In genomic region chr3:159964166-159964973, GRCh38 we compare ENCODE assay signal across 10 cellular contexts. TPM values are rescaled to one million over a fixed set of nuclear protein-coding genes. Genes with fewer than 3 reads are reported as not detected.
DNase-seq lines count a peak whose midpoint lies in the region; ATAC-seq lines count a peak whose summit lies in the region.
"Had no signal": no experiment of that assay in that cellular context is flagged by ENCODE, and none has a peak within 500 bp of the region (broad histone marks: within the 10 kb centered on the region; RNA-seq: fewer than 3 reads in every experiment).

No MANE protein-coding gene starts in this region.

- H3K27me3 ChIP-seq in CD4-positive, alpha-beta memory T cell (ENCODE audit: insufficient read depth, low read length) = no peaks in the 10 kb centered on the region
- H3K27me3 ChIP-seq in neuronal stem cell (ENCODE audit: control insufficient read depth in 3 of 3, insufficient read depth in 3 of 3, low read depth in 1 of 3, low read length in 3 of 3) = no peaks in the 10 kb centered on the region
- H3K27me3 ChIP-seq: pancreas had no signal

- no peak overlapping the region for H3K9ac ChIP-seq in neuronal stem cell (ENCODE audit: low read depth, low read length, poor library complexity)

- no peak overlapping the region for H2BK5ac ChIP-seq in neuronal stem cell (ENCODE audit: low read length)

- H3K4me1 Mint-ChIP-seq in CD4-positive, alpha-beta memory T cell = no peaks in the 10 kb centered on the region

- H3K27ac Mint-ChIP-seq in CD4-positive, alpha-beta memory T cell = no peak overlapping the region

- no peak overlapping the region for H4K8ac ChIP-seq in neuronal stem cell (ENCODE audit: low read depth, low read length)

- H3K79me1 ChIP-seq in neuronal stem cell (ENCODE audit: low read depth, low read length) = no peaks in the 10 kb centered on the region

- no peak overlapping the region for H3K18ac ChIP-seq in neuronal stem cell (ENCODE audit: low read length)

- no peak overlapping the region for H4K91ac ChIP-seq in neuronal stem cell (ENCODE audit: low read depth, low read length, poor library complexity)

- H3K4me1 ChIP-seq in CD4-positive, alpha-beta memory T cell (ENCODE audit: insufficient read depth, low read length) = no peaks in the 10 kb centered on the region
- H3K4me1 ChIP-seq in neuronal stem cell (ENCODE audit: control insufficient read depth in 2 of 2, insufficient read depth in 1 of 2, low read depth in 1 of 2, low read length in 2 of 2) = no peaks in the 10 kb centered on the region
- H3K4me1 ChIP-seq: pancreas had no signal

- no peak overlapping the region for H3K27ac ChIP-seq in CD4-positive, alpha-beta memory T cell (ENCODE audit: low read depth, low read length)
- no peak overlapping the region for H3K27ac ChIP-seq in neuronal stem cell (replicated peaks; ENCODE audit: low read length)
- H3K27ac ChIP-seq: HL-60, pancreas had no signal

- DNase-seq in GM04503 (ENCODE audit: low read depth) = peak; percentile 35
- DNase-seq in fibroblast of gingiva (ENCODE audit: low read depth) = peak; percentile 47
- no peak for DNase-seq in CD4-positive, alpha-beta memory T cell
- DNase-seq in stimulated activated naive CD4-positive, alpha-beta T cell treated with Interleukin-2 at 50 U/mL for 16 hours (lab: John Stamatoyannopoulos, UW) = no peak
- DNase-seq in activated CD4-positive, alpha-beta T cell treated with anti-CD3 and anti-CD28 coated beads, Interleukin-2, amount 50 U/mL, for 48 hours = no peak
- no peak for DNase-seq in neuronal stem cell (ENCODE audit: low spot score)
- DNase-seq: pancreas had no signal

- no CpG with 5 or more reads among the region's 7 CpGs for WGBS in neuronal stem cell (ENCODE audit: extremely low coverage in 2 of 2, insufficient read length in 2 of 2, insufficient replicate concordance in 1 of 2), 2 donors

- H3K14ac ChIP-seq in neuronal stem cell (ENCODE audit: low read length) = no peak overlapping the region

- POLR2A ChIA-PET in CD4-positive, alpha-beta memory T cell (lab: Charles Lee; ENCODE audit: partially characterized antibody) = no interaction called here

- no peaks in the 10 kb centered on the region for H3K9me3 ChIP-seq in CD4-positive, alpha-beta memory T cell (ENCODE audit: control insufficient read depth in 1 of 2, low read length in 2 of 2)
- H3K9me3 ChIP-seq in neuronal stem cell (replicated peaks in 1 of 2; ENCODE audit: control insufficient read depth in 2 of 2, insufficient read depth in 1 of 2, low read depth in 1 of 2, low read length in 2 of 2) = no peaks in the 10 kb centered on the region
- H3K9me3 ChIP-seq: pancreas had no signal

- H3K9me3 Mint-ChIP-seq in CD4-positive, alpha-beta memory T cell = no peaks in the 10 kb centered on the region

- H3K4me3 Mint-ChIP-seq in CD4-positive, alpha-beta memory T cell = no peak overlapping the region

- H2BK120ac ChIP-seq in neuronal stem cell (ENCODE audit: low read depth, low read length) = no peak overlapping the region

- CTCF ChIA-PET in CD4-positive, alpha-beta memory T cell (lab: Charles Lee; ENCODE audit: partially characterized antibody) = no interaction called here

- H3K23ac ChIP-seq in neuronal stem cell (ENCODE audit: low read depth, low read length, poor library complexity) = no peak overlapping the region

- H2AFZ ChIP-seq in neuronal stem cell (ENCODE audit: low read length) = no peak overlapping the region

- no peak overlapping the region for H2BK15ac ChIP-seq in neuronal stem cell (ENCODE audit: low read length)

- no peaks in the 10 kb centered on the region for H3K36me3 Mint-ChIP-seq in CD4-positive, alpha-beta memory T cell

- H3K4ac ChIP-seq in neuronal stem cell (ENCODE audit: low read length) = no peak overlapping the region

- ATAC-seq in GM21367 (IDR thresholded peaks at IDR 0.05; ENCODE audit: unreplicated experiment) = peak; percentile 99
- peak; percentile 100 for ATAC-seq in HG03460 (IDR thresholded peaks at IDR 0.05; ENCODE audit: unreplicated experiment)

- H2AK5ac ChIP-seq in neuronal stem cell (ENCODE audit: low read depth, low read length) = no peak overlapping the region

- H3K27me3 Mint-ChIP-seq in CD4-positive, alpha-beta memory T cell = peaks cover 2 to 6% of the 10 kb centered on the region in 2 donors

- no peak overlapping the region for H3K4me2 ChIP-seq in neuronal stem cell (ENCODE audit: insufficient read depth, low read length, poor library complexity, severe bottlenecking)

- no peak overlapping the region for H2BK12ac ChIP-seq in neuronal stem cell (ENCODE audit: low read length)

- intact Hi-C loops in CD4-positive, alpha-beta memory T cell (cut with micrococcal nuclease) = no loop called here

- H3K4me3 ChIP-seq in CD4-positive, alpha-beta memory T cell (ENCODE audit: low read length in 2 of 2) = no peak overlapping the region
- H3K4me3 ChIP-seq in neuronal stem cell (ENCODE audit: low read length in 2 of 2) = no peak overlapping the region
- H3K4me3 ChIP-seq: pancreas had no signal

- H3K36me3 ChIP-seq in CD4-positive, alpha-beta memory T cell (ENCODE audit: insufficient read depth, low read length) = no peaks in the 10 kb centered on the region
- H3K36me3 ChIP-seq in neuronal stem cell (replicated peaks in 1 of 2; ENCODE audit: control insufficient read depth in 2 of 2, insufficient read depth in 2 of 2, low read length in 2 of 2) = no peaks in the 10 kb centered on the region
- H3K36me3 ChIP-seq: pancreas had no signal

RNA-seq across cellular contexts. Expression of gene IL12A, which starts 24.3 kb away (rescaled TPM):
- under 1 TPM; 0.44 to 0.53 TPM for total RNA-seq in CD4-positive, alpha-beta memory T cell
- polyA plus RNA-seq in CD4-positive, alpha-beta memory T cell = not detected
- polyA plus RNA-seq in neuronal stem cell (2013, experiment 1 of 2) = 1.3 TPM
- 0.89 TPM for polyA plus RNA-seq in neuronal stem cell (2013, experiment 2 of 2)

Comparison
In these comparisons a context has a peak if more than half of its experiments do, and no peak if none do; other contexts are left out.
1. DNase-seq: peak in GM04503 (single experiment) and fibroblast of gingiva (single experiment); none in CD4-positive, alpha-beta memory T cell (0 of 5), stimulated activated naive CD4-positive, alpha-beta T cell treated with Interleukin-2 at 50 U/mL for 16 hours (single experiment), activated CD4-positive, alpha-beta T cell treated with anti-CD3 and anti-CD28 coated beads, Interleukin-2, amount 50 U/mL, for 48 hours (0 of 2) and neuronal stem cell (single experiment).